Comparison of ENCODE assay signal across 9 cellular contexts in genomic region chr16:28623172-28623711, GRCh38. TPM values are rescaled to one million over a fixed set of nuclear protein-coding genes. Genes with fewer than 3 reads are reported as not detected.
A peak's percentile ranks its signal among the peaks of the same experiment; 100 is the strongest.
DNase-seq lines count a peak whose midpoint lies in the region; ATAC-seq and TF ChIP-seq lines count a peak whose summit lies in the region.
"Had no signal": no experiment of that assay in that cellular context is flagged by ENCODE, and none has a peak within 500 bp of the region (broad histone marks: within the 10 kb centered on the region; RNA-seq: fewer than 3 reads in every experiment).

No MANE protein-coding gene starts in this region.

- TF ChIP-seq CTCF in transverse colon (IDR thresholded peaks at IDR 0.05) = peak in 1 of 5 experiments; percentile 10

- peaks cover 8% of the 10 kb centered on the region for H3K36me3 Mint-ChIP-seq in activated CD8-positive, alpha-beta T cell treated with anti-CD3 and anti-CD28 coated beads, Interleukin-2, amount 10 ng/mL, durations not matched to agents 7 days and 5 days (ENCODE audit: low read depth)
- peaks cover 4% of the 10 kb centered on the region for H3K36me3 Mint-ChIP-seq in effector memory CD8-positive, alpha-beta T cell (ENCODE audit: insufficient read depth)

- H3K9me3 Mint-ChIP-seq in activated CD8-positive, alpha-beta T cell treated with anti-CD3 and anti-CD28 coated beads, Interleukin-2, amount 10 ng/mL, durations not matched to agents 7 days and 5 days (ENCODE audit: insufficient read depth) = no peaks in the 10 kb centered on the region
- H3K9me3 Mint-ChIP-seq in effector memory CD8-positive, alpha-beta T cell = no peaks in the 10 kb centered on the region
- H3K9me3 Mint-ChIP-seq: neural crest cell had no signal

- no peaks in the 10 kb centered on the region for H3K9me3 ChIP-seq in transverse colon

- H3K27ac Mint-ChIP-seq in activated CD8-positive, alpha-beta T cell treated with anti-CD3 and anti-CD28 coated beads, Interleukin-2, amount 10 ng/mL, durations not matched to agents 7 days and 5 days = peak overlapping the region; percentile 81
- peak overlapping the region; percentile 51 to 81 for H3K27ac Mint-ChIP-seq in effector memory CD8-positive, alpha-beta T cell

- H3K27me3 ChIP-seq in transverse colon = no peaks in the 10 kb centered on the region

- H3K27me3 Mint-ChIP-seq in activated CD8-positive, alpha-beta T cell treated with anti-CD3 and anti-CD28 coated beads, Interleukin-2, amount 10 ng/mL, durations not matched to agents 7 days and 5 days (ENCODE audit: low read depth) = peaks cover 7% of the 10 kb centered on the region
- peaks cover 0 to 8% of the 10 kb centered on the region in 2 donors for H3K27me3 Mint-ChIP-seq in effector memory CD8-positive, alpha-beta T cell

- peak overlapping the region; percentile 85 for H3K4me3 Mint-ChIP-seq in activated CD8-positive, alpha-beta T cell treated with anti-CD3 and anti-CD28 coated beads, Interleukin-2, amount 10 ng/mL, durations not matched to agents 7 days and 5 days
- peak overlapping the region; percentile 76 to 77 for H3K4me3 Mint-ChIP-seq in effector memory CD8-positive, alpha-beta T cell
- H3K4me3 Mint-ChIP-seq: neural crest cell had no signal

- peak; percentile 61 for TF ChIP-seq POLR2A in transverse colon (IDR thresholded peaks at IDR 0.05)

- H3K4me1 Mint-ChIP-seq in activated CD8-positive, alpha-beta T cell treated with anti-CD3 and anti-CD28 coated beads, Interleukin-2, amount 10 ng/mL, durations not matched to agents 7 days and 5 days (ENCODE audit: low read depth) = peaks cover 20% of the 10 kb centered on the region
- H3K4me1 Mint-ChIP-seq in effector memory CD8-positive, alpha-beta T cell (ENCODE audit: low read depth in 2 of 2) = peaks cover 12 to 21% of the 10 kb centered on the region in 2 donors

- no peaks in the 10 kb centered on the region for H3K36me3 ChIP-seq in transverse colon

- CTCF ChIA-PET in activated CD8-positive, alpha-beta T cell treated with anti-CD3 and anti-CD28 coated beads, Interleukin-2, amount 10 ng/mL, durations not matched to agents 7 days and 5 days (lab: Charles Lee) = interaction anchor here (1.1 kb wide), 1 partner anchor 88 kb away, joined by 3 read pairs; no protein-coding TSS in a partner anchor

- TF ChIP-seq EP300 in transverse colon (IDR thresholded peaks at IDR 0.05; ENCODE audit: low read depth) = no peak

- intact Hi-C loops in posterior vena cava (cut with DNase I) = no loop called here
- intact Hi-C loops in transverse colon (cut with DNase I; ENCODE audit: low total_unique reads) = no loop called here

- peak overlapping the region; percentile 12 to 67 (median 52) for H3K4me3 ChIP-seq in transverse colon

- in situ Hi-C loops in transverse colon (cut with MboI; ENCODE audit: low pct_ligation_motif_present in 1 of 4, low pct_unique_long_range_greater_than_20kb in 1 of 4, low sequenced_read_pairs in 3 of 4) = no loop called here

- peak overlapping the region; percentile 35 to 74 (median 58) for H3K27ac ChIP-seq in transverse colon

- POLR2A ChIA-PET in activated CD8-positive, alpha-beta T cell treated with anti-CD3 and anti-CD28 coated beads, Interleukin-2, amount 10 ng/mL, durations not matched to agents 7 days and 5 days (lab: Charles Lee) = interaction anchor here (0.5 to 1.2 kb wide), 2 partner anchors 69 to 247 kb away, joined by 3 to 4 read pairs; partner anchors contain the start of gene SGF29

- H3K4me1 ChIP-seq in transverse colon = peaks cover 0 to 19% (median 9%) of the 10 kb centered on the region in 4 donors

- DNase-seq in DMS79 treated with DMSO at 0.1 percent for 48 hours (lab: John Stamatoyannopoulos, UW) (peak; percentile 64), NCI-H2107 treated with DMSO at 0.1 percent for 48 hours (lab: John Stamatoyannopoulos, UW; ENCODE audit: unreplicated experiment) (peak; percentile 62), posterior vena cava (ENCODE audit: low spot score) (peak; percentile 85), transverse colon (peak; percentile 85)
- DNase-seq in activated CD8-positive, alpha-beta T cell treated with anti-CD3 and anti-CD28 coated beads, Interleukin-2, amount 10 ng/mL, durations not matched to agents 7 days and 5 days = peak; percentile 77
- peak; percentile 32 to 49 (median 45) for DNase-seq in effector memory CD8-positive, alpha-beta T cell

- 2% methylated on average over 45 of the region's 68 CpGs; no CpG with 5 or more reads in 1 of the 2 donors for WGBS in transverse colon (ENCODE audit: low coverage in 1 of 2), 2 donors

- ATAC-seq in activated CD8-positive, alpha-beta T cell treated with anti-CD3 and anti-CD28 coated beads, Interleukin-2, amount 10 ng/mL, durations not matched to agents 7 days and 5 days = peak; percentile 99
- ATAC-seq in effector memory CD8-positive, alpha-beta T cell (replicated peaks) = peak; percentile 92
- ATAC-seq in HG03354 (IDR thresholded peaks at IDR 0.05; ENCODE audit: poor library complexity, severe bottlenecking, unreplicated experiment) (no peak), GM19467 (IDR thresholded peaks at IDR 0.05; ENCODE audit: unreplicated experiment) (no peak)

RNA-seq across cellular contexts. Expression of gene SULT1A1, which starts 13.4 kb away (rescaled TPM):
- 10 to 100 TPM; 11.8 to 13.0 TPM for total RNA-seq in activated CD8-positive, alpha-beta T cell treated with anti-CD3 and anti-CD28 coated beads, Interleukin-2, amount 10 ng/mL, durations not matched to agents 7 days and 5 days
- total RNA-seq in posterior vena cava (10 to 100 TPM in 1 of 2 donors, 1 to 10 TPM in 1; 8.9 to 16.7 TPM), transverse colon (100 to 1,000 TPM; 137 to 455 (median 280) TPM)

RNA-seq across cellular contexts. Expression of gene NPIPB8, which starts 14.6 kb away (rescaled TPM):
- 1 to 10 TPM in 1 of 2 experiments, under 1 TPM in 1; 0.89 to 1.0 TPM for total RNA-seq in activated CD8-positive, alpha-beta T cell treated with anti-CD3 and anti-CD28 coated beads, Interleukin-2, amount 10 ng/mL, durations not matched to agents 7 days and 5 days
- total RNA-seq in posterior vena cava (1 to 10 TPM in 1 of 2 donors, not detected in 1; 1.2 TPM), transverse colon (under 1 TPM in 2 of 4 donors, not detected in 2; 0.27 to 0.32 TPM)
- total RNA-seq: neural crest cell had no signal

RNA-seq across cellular contexts. Expression of gene SULT1A2, which starts 26.4 kb away (rescaled TPM):
- total RNA-seq in activated CD8-positive, alpha-beta T cell treated with anti-CD3 and anti-CD28 coated beads, Interleukin-2, amount 10 ng/mL, durations not matched to agents 7 days and 5 days = under 1 TPM; 0.42 to 0.57 TPM
- total RNA-seq in posterior vena cava (1 to 10 TPM in 1 of 2 donors, under 1 TPM in 1; 0.65 to 1.1 TPM), transverse colon (10 to 100 TPM in 3 of 4 donors, 1 to 10 TPM in 1; 5.0 to 51.1 (median 38.3) TPM)
- total RNA-seq: neural crest cell had no signal

Comparison
In these comparisons a context has a peak if more than half of its experiments do, and no peak if none do; other contexts are left out.
1. ATAC-seq: peak in activated CD8-positive, alpha-beta T cell treated with anti-CD3 and anti-CD28 coated beads, Interleukin-2, amount 10 ng/mL, durations not matched to agents 7 days and 5 days (single experiment) and effector memory CD8-positive, alpha-beta T cell (single experiment); none in HG03354 (single experiment) and GM19467 (single experiment).
2. RNA of gene SULT1A1, which starts 13.4 kb away (total RNA-seq): 137 to 455 TPM in transverse colon; 8.9 to 16.7 TPM in posterior vena cava and 11.8 to 13.0 TPM in activated CD8-positive, alpha-beta T cell treated with anti-CD3 and anti-CD28 coated beads, Interleukin-2, amount 10 ng/mL, durations not matched to agents 7 days and 5 days; every median in the first group is over 4 times any median in the second.
3. Peak in every context shown above with its lines, with median percentiles within 50 percentile points of each other: DNase-seq.